In the genomic region with DNA sequence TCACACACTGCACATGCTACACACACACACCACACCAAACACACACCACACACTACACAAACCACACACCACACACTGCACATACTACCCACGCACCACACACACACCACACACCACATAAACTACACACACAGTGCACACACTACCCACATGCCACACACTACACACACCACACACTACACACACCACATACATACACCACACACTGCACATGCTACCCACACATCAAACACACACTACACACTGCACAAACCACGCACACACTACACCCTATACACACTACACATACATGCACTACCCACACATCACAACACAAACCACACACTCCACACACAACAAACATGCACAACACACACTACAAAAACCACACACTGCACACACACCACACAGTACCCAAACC, we compare ENCODE assay signal across 16 cellular contexts. TPM values are rescaled to one million over a fixed set of nuclear protein-coding genes. Genes with fewer than 3 reads are reported as not detected.
DNase-seq lines count a peak whose midpoint lies in the region; ATAC-seq and TF ChIP-seq lines count a peak whose summit lies in the region.
"Had no signal": no experiment of that assay in that cellular context is flagged by ENCODE, and none has a peak within 500 bp of the region (broad histone marks: within the 10 kb centered on the region; RNA-seq: fewer than 3 reads in every experiment).

No MANE protein-coding gene starts in this region.

- H2BK15ac ChIP-seq in IMR-90 (ENCODE audit: low read depth, low read length) (no peak overlapping the region), mesenchymal stem cell (ENCODE audit: low read depth, poor library complexity, severe bottlenecking) (no peak overlapping the region)

- in situ Hi-C loops in IMR-90 (cut with MboI; ENCODE audit: low sequenced_read_pairs): no loop called here

- no peak for TF ChIP-seq CTCF in IMR-90 (conservative IDR thresholded peaks at IDR 0.05; ENCODE audit: low read depth, low read length)

- TF ChIP-seq POLR2A in IMR-90 (IDR thresholded peaks at IDR 0.05; ENCODE audit: low read depth, low read length): no peak

- BruUV-seq in IMR-90 (replicated peaks; lab: Mats Ljungman, UMichigan): no TSS peak

- no peak for DNase-seq in IMR-90
- no peak for DNase-seq in mesenchymal stem cell
- no peak for DNase-seq in activated CD8-positive, alpha-beta memory T cell treated with anti-CD3 and anti-CD28 coated beads, Interleukin-2, amount 50 U/mL, for 4 hours
- DNase-seq: ACHN, H9, Karpas-422, MG63, NCI-H1048, NCI-H1436, NCI-H1930, NCI-H345, NCI-H524 treated with DMSO at 0.1 percent for 48 hours, PC-9 had no signal

- H3K79me1 ChIP-seq in IMR-90 (ENCODE audit: low read depth in 1 of 2, low read length in 2 of 2): no peaks in the 10 kb centered on the region
- no peaks in the 10 kb centered on the region for H3K79me1 ChIP-seq in mesenchymal stem cell (replicated peaks; ENCODE audit: low read length, poor library complexity, severe bottlenecking)

- H3K4me1 ChIP-seq in IMR-90 (ENCODE audit: control insufficient read depth, insufficient read depth, low read length) (no peaks in the 10 kb centered on the region), mesenchymal stem cell (ENCODE audit: control insufficient read depth, insufficient read depth, low read depth, low read length) (no peaks in the 10 kb centered on the region)

- H3K4me3 ChIP-seq in IMR-90 (ENCODE audit: insufficient read depth, low read depth, low read length) (no peak overlapping the region), mesenchymal stem cell (ENCODE audit: insufficient read depth in 1 of 2, low read depth in 1 of 2, low read length in 2 of 2) (no peak overlapping the region)
- H3K4me3 ChIP-seq: MG63, PC-9 had no signal

- H2BK20ac ChIP-seq in IMR-90 (ENCODE audit: low read depth, low read length): no peak overlapping the region

- H3K27me3 ChIP-seq in IMR-90 (ENCODE audit: control insufficient read depth, insufficient read depth, low read length) (peaks cover 18% of the 10 kb centered on the region), mesenchymal stem cell (ENCODE audit: control insufficient read depth in 1 of 2, insufficient read depth in 1 of 2, low read length in 2 of 2) (peaks cover 0 to 78% of the 10 kb centered on the region in 2 experiments)

- H3K9ac ChIP-seq in IMR-90 (ENCODE audit: low read depth, low read length) (no peak overlapping the region), mesenchymal stem cell (ENCODE audit: low read length) (no peak overlapping the region)

- H2BK5ac ChIP-seq in IMR-90 (ENCODE audit: low read depth, low read length, poor library complexity, severe bottlenecking) (peak overlapping the region; percentile 93), mesenchymal stem cell (ENCODE audit: low read depth, low read length, poor library complexity, severe bottlenecking) (no peak overlapping the region)

- peak overlapping the region; percentile 43 for H2AFZ ChIP-seq in IMR-90 (replicated peaks; ENCODE audit: low read length, poor library complexity)
- no peak overlapping the region for H2AFZ ChIP-seq in mesenchymal stem cell (ENCODE audit: low read depth, low read length)
- H2AFZ ChIP-seq: PC-9 had no signal

- H4K8ac ChIP-seq in IMR-90 (ENCODE audit: low read depth in 2 of 2, low read length in 2 of 2) (no peak overlapping the region), mesenchymal stem cell (ENCODE audit: low read length) (no peak overlapping the region)

- ATAC-seq in IMR-90 (ENCODE audit: low read depth) (no peak), GM21723 (IDR thresholded peaks at IDR 0.05; ENCODE audit: unreplicated experiment) (no peak)

- H3K4ac ChIP-seq in IMR-90 (ENCODE audit: low read depth, low read length) (no peak overlapping the region), mesenchymal stem cell (ENCODE audit: low read depth in 1 of 2, low read length in 2 of 2) (no peak overlapping the region)

- H3K4me2 ChIP-seq in IMR-90 (ENCODE audit: low read depth, low read length) (no peak overlapping the region), mesenchymal stem cell (ENCODE audit: low read length, poor library complexity, severe bottlenecking) (no peak overlapping the region)
- H3K4me2 ChIP-seq: PC-9 had no signal

- POLR2A ChIA-PET in IMR-90 (lab: Charles Lee; ENCODE audit: unreplicated experiment): no interaction called here

- no peaks in the 10 kb centered on the region for H4K20me1 ChIP-seq in IMR-90 (ENCODE audit: insufficient read depth, low read length)

- H3K18ac ChIP-seq in IMR-90 (ENCODE audit: low read depth, low read length) (no peak overlapping the region), mesenchymal stem cell (ENCODE audit: low read depth in 1 of 2, low read length in 2 of 2) (no peak overlapping the region)

- intact Hi-C loops in IMR-90 (cut with micrococcal nuclease): no loop called here

- WGBS in IMR-90 (ENCODE audit: extremely low coverage in 2 of 2, insufficient read length in 1 of 2), 2 experiments: 82% methylated on average over 1 of the region's 2 CpGs; no CpG with 5 or more reads in 1 of the 2 experiments
- 96% methylated on average over 2 of the region's 2 CpGs for WGBS in mesenchymal stem cell

- H3K14ac ChIP-seq in IMR-90 (replicated peaks; ENCODE audit: low read depth, low read length) (no peak overlapping the region), mesenchymal stem cell (ENCODE audit: low read length in 2 of 2) (peak overlapping the region in 1 of 2 experiments; percentile 27)

- CTCF ChIA-PET in IMR-90 (lab: Yijun Ruan, JAX): no interaction called here

- dilution Hi-C loops in IMR-90 (cut with HindIII; ENCODE audit: low sequenced_read_pairs, unreplicated experiment): no loop called here

- H3K36me3 ChIP-seq in IMR-90 (ENCODE audit: control insufficient read depth, insufficient read depth, low read length): no peaks in the 10 kb centered on the region
- no peaks in the 10 kb centered on the region for H3K36me3 ChIP-seq in mesenchymal stem cell (ENCODE audit: control insufficient read depth in 1 of 2, insufficient read depth in 2 of 2, low read depth in 1 of 2, low read length in 2 of 2)
- H3K36me3 ChIP-seq: MG63 had no signal

- H2AK5ac ChIP-seq in IMR-90 (ENCODE audit: low read depth, low read length) (no peak overlapping the region), mesenchymal stem cell (ENCODE audit: low read length, severe bottlenecking) (no peak overlapping the region)

- H4K91ac ChIP-seq in IMR-90 (ENCODE audit: insufficient read depth, low read depth, low read length) (no peak overlapping the region), mesenchymal stem cell (ENCODE audit: low read length) (peak overlapping the region; percentile 7)

- H2AK9ac ChIP-seq in IMR-90 (replicated peaks; ENCODE audit: low read depth, low read length, poor library complexity): peak overlapping the region; percentile 42

- H3K27ac ChIP-seq in IMR-90 (ENCODE audit: insufficient read depth, low read length) (no peak overlapping the region), mesenchymal stem cell (ENCODE audit: low read length, poor library complexity, severe bottlenecking) (no peak overlapping the region)
- H3K27ac ChIP-seq: C4-2B, PC-9, RWPE1 had no signal

- H3K23ac ChIP-seq in IMR-90 (ENCODE audit: low read depth, low read length) (no peak overlapping the region), mesenchymal stem cell (ENCODE audit: low read length in 2 of 2) (no peak overlapping the region)

- no peak for TF ChIP-seq RAD21 in IMR-90 (IDR thresholded peaks at IDR 0.05; ENCODE audit: low read length)

- H4K5ac ChIP-seq in IMR-90 (ENCODE audit: low read depth, low read length): no peak overlapping the region

- H3K9me3 ChIP-seq in IMR-90 (ENCODE audit: control insufficient read depth, insufficient read depth, low read length) (no peaks in the 10 kb centered on the region), mesenchymal stem cell (ENCODE audit: control insufficient read depth, low read length) (no peaks in the 10 kb centered on the region)
- H3K9me3 ChIP-seq: MG63 had no signal

- H3K56ac ChIP-seq in IMR-90 (ENCODE audit: extremely low read depth, insufficient read depth, low read length): no peak overlapping the region

- H3K9me1 ChIP-seq in IMR-90 (ENCODE audit: insufficient read depth, low read length): peaks cover 15% of the 10 kb centered on the region

- H2BK120ac ChIP-seq in IMR-90 (ENCODE audit: low read depth, low read length) (no peak overlapping the region), mesenchymal stem cell (ENCODE audit: low read depth, low read length) (no peak overlapping the region)

- no peak overlapping the region for H2BK12ac ChIP-seq in mesenchymal stem cell (ENCODE audit: low read length in 2 of 2)

TF ChIP-seq in IMR-90, 13 proteins besides CTCF, POLR2A, EP300 and RAD21 (continues in another document):
- no peak for TF ChIP-seq CHD1 (IDR thresholded peaks at IDR 0.05; ENCODE audit: low read depth, low read length)
- no peak for TF ChIP-seq RFX5 (IDR thresholded peaks at IDR 0.05; ENCODE audit: low read depth, low read length)

RNA-seq across cellular contexts. Expression of a gene that starts 6.0 kb away (rescaled TPM):
- not detected in 2 replicates for total RNA-seq in IMR-90 (2012; rRNA removed)
- polyA plus RNA-seq in IMR-90 (2012; rRNA removed): not detected in 2 replicates
- polyA plus RNA-seq in IMR-90 (2012; cell fraction: cytosol; rRNA removed): not detected in 2 replicates
- not detected in 2 replicates for polyA plus RNA-seq in IMR-90 (2012; cell fraction: nucleus; rRNA removed; ENCODE audit: low replicate concordance)
- not detected for polyA plus RNA-seq in mesenchymal stem cell (2013, experiment 1 of 2)
- polyA plus RNA-seq in mesenchymal stem cell (2013, experiment 2 of 2): not detected
- total RNA-seq: H9 had no signal

RNA-seq across cellular contexts. Expression of a gene that starts 15.6 kb away (rescaled TPM):
- total RNA-seq in IMR-90 (2012; rRNA removed): under 0.01 TPM in 2 replicates
- polyA plus RNA-seq in IMR-90 (2012; rRNA removed): not detected in 2 replicates
- not detected in 2 replicates for polyA plus RNA-seq in IMR-90 (2012; cell fraction: cytosol; rRNA removed)
- polyA plus RNA-seq in IMR-90 (2012; cell fraction: nucleus; rRNA removed; ENCODE audit: low replicate concordance): 0.03 and 0.25 TPM in 2 replicates
- not detected for polyA plus RNA-seq in mesenchymal stem cell (2013, experiment 1 of 2)
- polyA plus RNA-seq in mesenchymal stem cell (2013, experiment 2 of 2): not detected

RNA-seq across cellular contexts. Expression of a gene that starts 29.2 kb away (rescaled TPM):
- total RNA-seq in IMR-90 (2012; rRNA removed): 21.3 and 27.5 TPM in 2 replicates
- polyA plus RNA-seq in IMR-90 (2012; rRNA removed): 65.6 and 82.5 TPM in 2 replicates
- 65.8 and 106 TPM in 2 replicates for polyA plus RNA-seq in IMR-90 (2012; cell fraction: cytosol; rRNA removed)
- 185 and 211 TPM in 2 replicates for polyA plus RNA-seq in IMR-90 (2012; cell fraction: nucleus; rRNA removed; ENCODE audit: low replicate concordance)
- polyA plus RNA-seq in mesenchymal stem cell (2013, experiment 1 of 2): 83.8 TPM
- 83.3 TPM for polyA plus RNA-seq in mesenchymal stem cell (2013, experiment 2 of 2)

RNA-seq across cellular contexts. Expression of a gene that starts 31.1 kb away (rescaled TPM):
- total RNA-seq in IMR-90 (2012; rRNA removed): 0.18 TPM in 1 of 2 replicates, not detected in the other
- polyA plus RNA-seq in IMR-90 (2012; rRNA removed): 0.22 TPM in 2 replicates
- 0.03 TPM in 1 of 2 replicates, not detected in the other for polyA plus RNA-seq in IMR-90 (2012; cell fraction: cytosol; rRNA removed)
- 0.06 and 0.23 TPM in 2 replicates for polyA plus RNA-seq in IMR-90 (2012; cell fraction: nucleus; rRNA removed; ENCODE audit: low replicate concordance)
- polyA plus RNA-seq in mesenchymal stem cell (2013, experiment 1 of 2): 0.21 TPM
- polyA plus RNA-seq in mesenchymal stem cell (2013, experiment 2 of 2): 0.10 TPM
- total RNA-seq: H9 had no signal

RNA-seq across cellular contexts. Expression of a gene that starts 49.1 kb away (rescaled TPM):
- total RNA-seq in IMR-90 (2012; rRNA removed): 0.18 and 0.28 TPM in 2 replicates
- 0.44 and 0.98 TPM in 2 replicates for polyA plus RNA-seq in IMR-90 (2012; rRNA removed)
- 0.94 and 1.4 TPM in 2 replicates for polyA plus RNA-seq in IMR-90 (2012; cell fraction: cytosol; rRNA removed)
- polyA plus RNA-seq in IMR-90 (2012; cell fraction: nucleus; rRNA removed; ENCODE audit: low replicate concordance): 0.23 and 0.51 TPM in 2 replicates
- polyA plus RNA-seq in mesenchymal stem cell (2013, experiment 1 of 2): 0.52 TPM
- 0.53 TPM for polyA plus RNA-seq in mesenchymal stem cell (2013, experiment 2 of 2)
